Comparison of ENCODE assay signal across 1 cellular context in genomic region chr13:112895521-112896465, GRCh38.
TF ChIP-seq lines count a peak whose summit lies in the region.

No MANE protein-coding gene starts in this region.

TF ChIP-seq in IMR-90, 13 proteins besides CTCF, POLR2A, EP300 and RAD21 (continued from another document):
- TF ChIP-seq ELK1 (IDR thresholded peaks at IDR 0.05; ENCODE audit: borderline replicate concordance, low read depth, low read length) (no peak), SMC3 (IDR thresholded peaks at IDR 0.05; ENCODE audit: low read depth, low read length) (no peak)
